8 cellular contexts compared by ENCODE assay signal in the genomic region with DNA sequence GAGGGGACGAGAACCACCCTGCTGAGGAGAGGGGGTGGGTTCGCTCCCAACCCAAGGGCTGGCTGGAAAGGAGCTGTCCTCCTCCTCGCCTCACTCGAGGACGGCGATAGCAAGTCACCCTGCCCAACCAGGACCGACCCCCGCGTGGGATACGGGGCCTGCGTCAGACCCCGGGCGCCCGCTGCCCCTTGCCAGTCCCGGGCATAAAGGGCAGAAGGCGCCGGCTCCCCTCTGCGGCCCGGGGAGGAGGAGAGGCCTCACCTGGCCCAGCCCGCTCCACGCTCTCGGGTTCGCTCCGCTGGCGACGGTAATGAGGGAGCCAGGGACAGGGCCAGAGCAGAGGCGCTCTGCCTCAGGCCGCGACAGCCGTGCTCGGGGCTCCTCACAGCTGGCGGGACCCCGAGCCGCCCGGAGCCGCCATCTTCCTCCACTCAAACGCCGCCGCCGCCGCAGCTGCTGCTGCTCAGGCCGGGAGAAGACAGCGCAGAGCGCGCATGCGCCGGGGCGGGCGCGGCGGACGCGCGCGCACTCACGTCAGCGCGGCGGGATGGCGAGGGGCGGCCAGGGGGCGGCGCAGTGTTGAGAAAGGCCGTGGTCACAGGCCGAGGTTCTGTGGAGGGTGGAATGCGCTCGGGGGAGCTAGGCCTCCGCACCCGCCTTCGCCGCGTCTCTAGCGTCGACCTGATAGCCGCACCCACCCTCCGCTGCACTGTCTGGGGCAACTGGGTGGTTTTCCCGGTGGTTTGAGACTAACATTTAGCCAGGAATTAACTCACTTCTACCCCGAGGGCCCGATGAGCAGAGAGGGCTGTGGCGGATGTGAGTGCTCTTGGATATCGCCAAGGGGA. TPM values are rescaled to one million over a fixed set of nuclear protein-coding genes. Genes with fewer than 3 reads are reported as not detected.
A peak's percentile ranks its signal among the peaks of the same experiment; 100 is the strongest.
DNase-seq lines count a peak whose midpoint lies in the region; ATAC-seq and TF ChIP-seq lines count a peak whose summit lies in the region.

Gene FBXO42, minus strand, starts transcription at position 487 of the 848 bp plus-strand sequence. CDS start 37,062 bp downstream, outside the sequence.

- H3F3A ChIP-seq in PC-3 (ENCODE audit: low read length, unreplicated experiment) = peaks cover 4% of the 10 kb centered on the region

- POLR2A ChIA-PET in PC-3 (lab: Charles Lee; ENCODE audit: unreplicated experiment) = interaction anchor here (0.6 to 1.0 kb wide), 4 partner anchors 11 to 98 kb away, joined by 3 to 5 read pairs (median 3); no protein-coding TSS in a partner anchor

- peak within 1 kb of the TSS; percentile 80 for H2AFZ ChIP-seq in PC-3 (ENCODE audit: low read length)

- ATAC-seq in GM21717 (IDR thresholded peaks at IDR 0.05; ENCODE audit: unreplicated experiment) (peak; percentile 80), PC-3 (peak; percentile 79)

- H4K20me1 ChIP-seq in PC-3 (ENCODE audit: low read length) = peaks cover 31% of the 10 kb centered on the region

- peak within 1 kb of the TSS; percentile 65 for H3K27ac ChIP-seq in PC-3 (ENCODE audit: low read length)

- H3K4me3 ChIP-seq in PC-3 (ENCODE audit: low read length) (peak within 1 kb of the TSS; percentile 79), mucosa of stomach (ENCODE audit: low read length) (peak within 1 kb of the TSS; percentile 91)

- intact Hi-C loops in PC-3 (cut with micrococcal nuclease) = loop anchor here (5.0 kb wide), 1 partner anchor 100 kb away; no protein-coding TSS in a partner anchor

- H3K4me1 ChIP-seq in PC-3 (ENCODE audit: insufficient read depth, low read length) (peaks cover 34% of the 10 kb centered on the region), mucosa of stomach (ENCODE audit: control insufficient read depth, insufficient read depth, low read length) (peaks cover 15% of the 10 kb centered on the region)

- peak; percentile 93 for TF ChIP-seq POLR2A in erythroblast (IDR thresholded peaks at IDR 0.05; ENCODE audit: low read length)

- H3K79me2 ChIP-seq in PC-3 (ENCODE audit: low read length) = peaks cover 50% of the 10 kb centered on the region

- DNase-seq in DMS53 (lab: John Stamatoyannopoulos, UW) (peak; percentile 95), KBM-7 (peak; percentile 97), PC-3 (peak; percentile 92), activated T-cell treated with anti-CD3 and anti-CD28 coated beads for 48 hours (ENCODE audit: low read depth) (peak; percentile 95), erythroblast (lab: John Stamatoyannopoulos, UW) (peak; percentile 95 to 97)
- peak; percentile 77 to 79 for DNase-seq in stimulated activated CD8-positive, alpha-beta memory T cell treated with anti-CD3 and anti-CD28 coated beads, Interleukin-7, amount 100 ng/mL, for 1 hour (ENCODE audit: low read depth in 2 of 2)

- no peaks in the 10 kb centered on the region for H3K9me2 ChIP-seq in PC-3 (replicated peaks; ENCODE audit: low read length)

- no peaks in the 10 kb centered on the region for H3K9me3 ChIP-seq in PC-3 (ENCODE audit: low read length)
- no peaks in the 10 kb centered on the region for H3K9me3 ChIP-seq in mucosa of stomach (ENCODE audit: control insufficient read depth, low read length)

- H3K36me3 ChIP-seq in PC-3 (ENCODE audit: low read depth, low read length) (no peaks in the 10 kb centered on the region), mucosa of stomach (ENCODE audit: control insufficient read depth, insufficient read depth, low read length) (no peaks in the 10 kb centered on the region)

- no TSS peak for BruUV-seq in PC-3 (replicated peaks; lab: Mats Ljungman, UMichigan)

- peak within 1 kb of the TSS; percentile 99 for H3K4me2 ChIP-seq in PC-3 (ENCODE audit: low read length)

- in situ Hi-C loops in KBM-7 (cut with MboI; ENCODE audit: low pct_unique_long_range_greater_than_20kb, low sequenced_read_pairs) = no loop called here

- TF ChIP-seq CTCF in PC-3 (conservative IDR thresholded peaks at IDR 0.05; ENCODE audit: low read depth, low read length) = peak; percentile 53

- H3K27me3 ChIP-seq in PC-3 (ENCODE audit: low read length) = no peaks in the 10 kb centered on the region
- H3K27me3 ChIP-seq in mucosa of stomach (ENCODE audit: control insufficient read depth, insufficient read depth, low read length) = no peaks in the 10 kb centered on the region

- peak within 1 kb of the TSS; percentile 92 for H3K9ac ChIP-seq in PC-3 (ENCODE audit: low read length)
- peak within 1 kb of the TSS; percentile 86 for H3K9ac ChIP-seq in mucosa of stomach (ENCODE audit: low read length)

- CTCF ChIA-PET in PC-3 (lab: Charles Lee) = interaction anchor here (0.5 to 1.6 kb wide), 2 partner anchors 11 to 388 kb away, joined by 3 to 5 read pairs; no protein-coding TSS in a partner anchor

RNA-seq across cellular contexts. Expression of gene FBXO42, which starts in this region (rescaled TPM):
- total RNA-seq in PC-3 (2014; rRNA removed) = 13.1 and 16.0 TPM in 2 replicates

Comparison
In these comparisons a context has a peak if more than half of its experiments do, and no peak if none do; other contexts are left out.
1. Peak in every context shown above with its lines: DNase-seq, ATAC-seq, H3K4me3 ChIP-seq and H3K27ac ChIP-seq.